Comparison of ENCODE assay signal across 20 cellular contexts in the genomic region with DNA sequence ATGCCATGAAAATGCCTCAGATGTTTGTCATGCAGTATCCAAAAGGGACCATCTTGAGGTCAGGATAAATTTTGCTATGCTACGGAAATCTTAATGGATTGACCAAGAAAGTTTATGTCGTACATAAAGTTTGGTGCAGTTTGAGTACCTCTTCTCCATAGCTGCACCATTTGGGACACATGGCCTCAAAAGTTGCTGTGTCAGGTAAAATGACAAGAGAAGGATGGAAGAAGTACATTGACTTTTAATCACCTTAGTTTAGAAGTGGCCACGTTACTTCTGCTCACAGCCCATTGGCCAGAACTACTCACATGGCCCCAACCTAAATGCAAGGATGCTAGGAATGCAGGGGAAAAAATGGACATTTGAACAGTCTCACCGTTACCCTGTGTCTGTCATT.
DNase-seq lines count a peak whose midpoint lies in the region; ATAC-seq, FAIRE-seq and TF ChIP-seq lines count a peak whose summit lies in the region.
"Had no signal": no experiment of that assay in that cellular context is flagged by ENCODE, and none has a peak within 500 bp of the region (broad histone marks: within the 10 kb centered on the region; RNA-seq: fewer than 3 reads in every experiment).

No MANE protein-coding gene starts in this region.

- BruUV-seq in HCT116 (replicated peaks; lab: Mats Ljungman, UMichigan) = no TSS peak
- BruUV-seq in K562 (replicated peaks; lab: Mats Ljungman, UMichigan) = no TSS peak

- H3K4me1 ChIP-seq in A549 (no peaks in the 10 kb centered on the region), HCT116 (ENCODE audit: control insufficient read depth in 1 of 2, insufficient read depth in 2 of 2, low read length in 2 of 2) (no peaks in the 10 kb centered on the region), K562 (replicated peaks in 1 of 2; ENCODE audit: control insufficient read depth in 2 of 2, insufficient read depth in 2 of 2, low read length in 2 of 2) (no peaks in the 10 kb centered on the region)
- H3K4me1 ChIP-seq: Caco-2 had no signal

- H3K9me3 ChIP-seq in A549 (0 out of 3 replicates have a peak, but pooled peaks cover 7% of the 10 kb centered on the region), HCT116 (ENCODE audit: control insufficient read depth in 1 of 2, insufficient read depth in 1 of 2, low read depth in 1 of 2, low read length in 2 of 2) (no peaks in the 10 kb centered on the region), K562 (replicated peaks; ENCODE audit: control insufficient read depth, insufficient read depth, low read depth, low read length) (no peaks in the 10 kb centered on the region)
- H3K9me3 ChIP-seq: Caco-2 had no signal

- POLR2A ChIA-PET in A549 (lab: Yijun Ruan, JAX) (no interaction called here), HCT116 (lab: Charles Lee) (no interaction called here), K562 (lab: Yijun Ruan, JAX) (interaction anchor here (0.6 to 3.9 kb wide), 3 partner anchors 10 to 1666 kb away, joined by 3 to 23 read pairs (median 10); no protein-coding TSS in a partner anchor)

- H3K9ac ChIP-seq in HCT116 (ENCODE audit: low read length) = no peak overlapping the region
- H3K9ac ChIP-seq in K562 (ENCODE audit: insufficient read depth in 1 of 2, low read depth in 2 of 2, low read length in 2 of 2) = no peak overlapping the region
- H3K9ac ChIP-seq: BLaER1 treated with 17β-estradiol and CSF1 and Interleukin-3, amounts not matched to agents 10 nM and 100 nM had no signal

- peak overlapping the region; percentile 11 for H2AFZ ChIP-seq in HCT116 (ENCODE audit: low read depth, low read length, poor library complexity, severe bottlenecking)
- peak overlapping the region; percentile 2; the same call in 1 of the 2 replicates for H2AFZ ChIP-seq in K562 (ENCODE audit: low read depth, low read length)

- DNase-seq in A549 (ENCODE audit: low read depth in 1 of 2, low spot score in 1 of 2) (no peak), HCT116 (ENCODE audit: low read depth, low spot score) (no peak), K562 (ENCODE audit: extremely low read depth in 1 of 4, low spot score in 3 of 4) (no peak), dedifferentiated amniotic fluid mesenchymal stem cell (ENCODE audit: extremely low spot score) (no peak), NCI-H748 (lab: John Stamatoyannopoulos, UW; ENCODE audit: unreplicated experiment) (no peak)
- DNase-seq: 8988T; AML-193; Caco-2; Calu3; CD4-positive, alpha-beta T cell; CD8-positive, alpha-beta T cell; DMS79 treated with DMSO at 0.1 percent for 48 hours; GF-D8 had no signal

- no peak for ATAC-seq in A549
- no peak for ATAC-seq in HCT116
- ATAC-seq in K562 = no peak
- no peak for ATAC-seq in GM18861 (IDR thresholded peaks at IDR 0.05; ENCODE audit: unreplicated experiment)
- ATAC-seq: CD8-positive, alpha-beta T cell had no signal

- no peak overlapping the region for H3K4me2 ChIP-seq in A549
- H3K4me2 ChIP-seq in HCT116 (ENCODE audit: low read length) = no peak overlapping the region
- no peak overlapping the region for H3K4me2 ChIP-seq in K562 (ENCODE audit: insufficient read depth, low read length)
- H3K4me2 ChIP-seq: BLaER1 treated with 17β-estradiol and CSF1 and Interleukin-3, amounts not matched to agents 10 nM and 100 nM had no signal

- TF ChIP-seq CTCF in A549 (IDR thresholded peaks at IDR 0.05) (no peak), HCT116 (IDR thresholded peaks at IDR 0.05 in 2 of 3, conservative IDR thresholded peaks at IDR 0.05 in 1 of 3; ENCODE audit: borderline replicate concordance in 1 of 3, insufficient read depth in 1 of 3, low read depth in 2 of 3, low read length in 2 of 3) (no peak), K562 (IDR thresholded peaks at IDR 0.05 in 2 of 3, conservative IDR thresholded peaks at IDR 0.05 in 1 of 3; ENCODE audit: insufficient read depth in 2 of 3, low read depth in 1 of 3, low read length in 3 of 3) (no peak)

- in situ Hi-C loops in K562 (cut with MboI) = no loop called here

- FAIRE-seq in A549 (lab: Jason Lieb, UNC) = no peak
- peak; percentile 67 for FAIRE-seq in K562 (lab: Jason Lieb, UNC)
- FAIRE-seq: A204.1, D721Med, G401.6, GM12891 had no signal

- H3K9me2 ChIP-seq in HCT116 (ENCODE audit: insufficient read depth) = 0 out of 2 replicates have a peak, but pooled peaks cover 3% of the 10 kb centered on the region

- H3K79me2 ChIP-seq in HCT116 (ENCODE audit: insufficient read depth, low read length) (no peaks in the 10 kb centered on the region), K562 (ENCODE audit: control insufficient read depth, insufficient read depth, low read length) (no peaks in the 10 kb centered on the region)

- no peaks in the 10 kb centered on the region for H4K20me1 ChIP-seq in HCT116 (ENCODE audit: insufficient read depth)
- H4K20me1 ChIP-seq in K562 (replicated peaks; ENCODE audit: control insufficient read depth, insufficient read depth, low read length) = no peaks in the 10 kb centered on the region
- H4K20me1 ChIP-seq: BLaER1 treated with 17β-estradiol and CSF1 and Interleukin-3, amounts not matched to agents 10 nM and 100 nM had no signal

- intact Hi-C loops in HCT116 (cut with micrococcal nuclease) (no loop called here), K562 (cut with micrococcal nuclease) (no loop called here)

- H3K4me3 ChIP-seq in A549 = no peak overlapping the region
- no peak overlapping the region for H3K4me3 ChIP-seq in HCT116 (replicated peaks in 1 of 2; ENCODE audit: low read depth in 1 of 2, low read length in 2 of 2)
- no peak overlapping the region for H3K4me3 ChIP-seq in K562
- H3K4me3 ChIP-seq: BLaER1 treated with 17β-estradiol and CSF1 and Interleukin-3, amounts not matched to agents 10 nM and 100 nM had no signal

- no peaks in the 10 kb centered on the region for H3K27me3 ChIP-seq in HCT116 (ENCODE audit: insufficient read depth, low read length)
- H3K27me3 ChIP-seq in K562 (ENCODE audit: control insufficient read depth in 2 of 2, insufficient read depth in 2 of 2, low read length in 2 of 2) = no peaks in the 10 kb centered on the region; a peak in 1 of 5 replicates
- H3K27me3 ChIP-seq: BLaER1 treated with 17β-estradiol and CSF1 and Interleukin-3, amounts not matched to agents 10 nM and 100 nM had no signal

- TF ChIP-seq POLR2A in A549 (IDR thresholded peaks at IDR 0.05; ENCODE audit: low read length) (no peak), HCT116 (IDR thresholded peaks at IDR 0.05; ENCODE audit: borderline replicate concordance, extremely low read depth, insufficient read depth, insufficient read length) (no peak), K562 (conservative IDR thresholded peaks at IDR 0.05) (no peak)

- 85% methylated on average over 4 of the region's 4 CpGs for WGBS in A549 (ENCODE audit: missing lambda C conversion rate)
- 22% methylated on average over 4 of the region's 4 CpGs for WGBS in K562 (ENCODE audit: insufficient coverage, low coverage, missing lambda C conversion rate)

- TF ChIP-seq EP300 in A549 (IDR thresholded peaks at IDR 0.05) (no peak), K562 (IDR thresholded peaks at IDR 0.05; ENCODE audit: low read length) (no peak)

- RAD21 ChIA-PET in HCT116 (lab: Charles Lee; ENCODE audit: low non-redundant PET in 1 of 2, low total read pairs in 2 of 2, uncharacterized antibody in 2 of 2, unreplicated experiment in 2 of 2) = no interaction called here

- no peaks in the 10 kb centered on the region for H3K9me1 ChIP-seq in K562 (ENCODE audit: control insufficient read depth, insufficient read depth, low read length)

- no peak overlapping the region for H3K27ac ChIP-seq in A549
- no peak overlapping the region for H3K27ac ChIP-seq in HCT116 (ENCODE audit: low read depth, low read length)
- no peak overlapping the region for H3K27ac ChIP-seq in K562 (ENCODE audit: extremely low read depth, low read depth, low read length)
- H3K27ac ChIP-seq: BLaER1 treated with 17β-estradiol and CSF1 and Interleukin-3, amounts not matched to agents 10 nM and 100 nM; C4-2B had no signal

- no peaks in the 10 kb centered on the region for H3K36me3 ChIP-seq in HCT116 (ENCODE audit: control insufficient read depth in 1 of 2, insufficient read depth in 2 of 2, low read length in 2 of 2)
- no peaks in the 10 kb centered on the region for H3K36me3 ChIP-seq in K562 (ENCODE audit: control insufficient read depth, insufficient read depth, low read length)
- H3K36me3 ChIP-seq: BLaER1 treated with 17β-estradiol and CSF1 and Interleukin-3, amounts not matched to agents 10 nM and 100 nM had no signal

- CTCF ChIA-PET in A549 (lab: Yijun Ruan, JAX) = interaction anchor here (1.3 to 1.5 kb wide), 2 partner anchors 209 to 215 kb away, joined by 3 to 4 read pairs; no protein-coding TSS in a partner anchor
- CTCF ChIA-PET in HCT116 (lab: Charles Lee) = no interaction called here
- CTCF ChIA-PET in K562 (lab: Yijun Ruan, JAX; ENCODE audit: low intra/inter-chr PET ratio) = no interaction called here

- TF ChIP-seq RAD21 in A549 (conservative IDR thresholded peaks at IDR 0.05 in 1 of 2, IDR thresholded peaks at IDR 0.05 in 1 of 2) = no peak
- no peak for TF ChIP-seq RAD21 in HCT116 (IDR thresholded peaks at IDR 0.05; ENCODE audit: low read depth)
- no peak for TF ChIP-seq RAD21 in K562 (CRISPR knock-in tag; conservative IDR thresholded peaks at IDR 0.05 in 1 of 2, IDR thresholded peaks at IDR 0.05 in 1 of 2)

TF ChIP-seq in A549, 52 proteins besides CTCF, POLR2A, EP300 and RAD21:
- TF ChIP-seq HOXB13 (CRISPR knock-in tag; IDR thresholded peaks at IDR 0.05; ENCODE audit: low read depth) (no peak), EHMT2 (IDR thresholded peaks at IDR 0.05; ENCODE audit: low read depth) (no peak), MAFK (IDR thresholded peaks at IDR 0.05; ENCODE audit: partially characterized antibody) (peak; percentile 84)

TF ChIP-seq in HCT116, 20 proteins besides CTCF, POLR2A, EP300 and RAD21 (continues in another document):
- TF ChIP-seq ELF1 (IDR thresholded peaks at IDR 0.05; ENCODE audit: borderline replicate concordance, low read depth) = no peak
- no peak for TF ChIP-seq EGR1 (IDR thresholded peaks at IDR 0.05; ENCODE audit: low read depth)
- TF ChIP-seq ZFX (IDR thresholded peaks at IDR 0.05) = no peak
- TF ChIP-seq EZH2phosphoT487 (IDR thresholded peaks at IDR 0.05; ENCODE audit: borderline replicate concordance) = no peak
- no peak for TF ChIP-seq CBX3 (IDR thresholded peaks at IDR 0.05; ENCODE audit: low read depth)

TF ChIP-seq in K562, 482 proteins besides CTCF, POLR2A, EP300 and RAD21 (continues in another document):
- TF ChIP-seq ZNF263 (CRISPR knock-in tag; IDR thresholded peaks at IDR 0.05; ENCODE audit: borderline replicate concordance) = no peak
- TF ChIP-seq C11orf30 (IDR thresholded peaks at IDR 0.05; ENCODE audit: low read depth) = peak; percentile 89
- peak; percentile 88 for TF ChIP-seq MAFG (tag; conservative IDR thresholded peaks at IDR 0.05)
- TF ChIP-seq TOE1 (IDR thresholded peaks at IDR 0.05; ENCODE audit: borderline replicate concordance) = no peak
- no peak for TF ChIP-seq TOE1 (CRISPR knock-in tag; IDR thresholded peaks at IDR 0.05; ENCODE audit: borderline replicate concordance, low read depth)
- TF ChIP-seq, protein P1, sequence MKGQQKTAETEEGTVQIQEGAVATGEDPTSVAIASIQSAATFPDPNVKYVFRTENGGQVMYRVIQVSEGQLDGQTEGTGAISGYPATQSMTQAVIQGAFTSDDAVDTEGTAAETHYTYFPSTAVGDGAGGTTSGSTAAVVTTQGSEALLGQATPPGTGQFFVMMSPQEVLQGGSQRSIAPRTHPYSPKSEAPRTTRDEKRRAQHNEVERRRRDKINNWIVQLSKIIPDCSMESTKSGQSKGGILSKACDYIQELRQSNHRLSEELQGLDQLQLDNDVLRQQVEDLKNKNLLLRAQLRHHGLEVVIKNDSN (CRISPR knock-in tag; IDR thresholded peaks at IDR 0.05) = 0 out of 2 replicates have a peak, but pooled peaks have one; percentile 29
